12 cellular contexts compared by ENCODE assay signal in the genomic region with DNA sequence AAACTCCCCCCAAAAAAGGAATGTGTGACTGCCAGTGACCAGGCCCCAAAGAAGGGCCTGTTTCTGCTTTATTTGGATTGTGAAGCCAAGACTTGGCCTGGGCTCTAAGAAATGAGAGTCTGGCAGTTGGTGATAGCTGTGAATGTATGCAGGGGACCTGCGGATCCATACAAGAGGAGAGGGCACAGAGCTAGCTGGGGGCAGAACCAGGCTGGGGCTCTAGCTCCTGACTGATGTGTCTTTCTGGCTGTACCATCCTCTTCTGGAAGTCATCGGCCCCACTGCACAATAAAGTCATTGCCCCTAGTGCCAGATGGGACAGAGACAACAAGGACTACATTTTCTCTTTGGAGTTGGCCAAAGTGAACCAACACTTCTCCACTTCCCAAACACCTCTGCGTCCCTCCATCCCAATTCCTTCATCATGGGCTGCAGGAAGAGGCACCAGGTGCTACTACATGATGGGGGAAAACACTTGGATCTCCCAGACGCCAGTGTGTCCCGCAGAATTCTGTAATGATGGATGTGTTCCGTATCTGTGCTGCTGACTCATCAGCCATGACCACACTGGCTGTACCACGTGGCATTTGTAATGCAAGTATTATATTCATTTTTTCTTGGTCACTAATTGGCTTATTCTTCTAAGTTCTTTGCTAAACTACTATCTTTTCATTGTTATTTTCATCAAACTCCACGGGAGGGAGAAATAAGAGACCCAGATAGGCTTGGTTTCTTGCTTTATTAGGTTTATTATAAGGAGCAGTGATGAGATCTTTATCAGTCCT. TPM values are rescaled to one million over a fixed set of nuclear protein-coding genes. Genes with fewer than 3 reads are reported as not detected.
A peak's percentile ranks its signal among the peaks of the same experiment; 100 is the strongest.
DNase-seq lines count a peak whose midpoint lies in the region; ATAC-seq and TF ChIP-seq lines count a peak whose summit lies in the region.
"Had no signal": no experiment of that assay in that cellular context is flagged by ENCODE, and none has a peak within 500 bp of the region (broad histone marks: within the 10 kb centered on the region; RNA-seq: fewer than 3 reads in every experiment).

No MANE protein-coding gene starts in this region.

- H4K20me1 ChIP-seq in hepatocyte (ENCODE audit: insufficient read depth, poor library complexity, severe bottlenecking) = no peaks in the 10 kb centered on the region

- H3K27ac ChIP-seq in A673 (ENCODE audit: low read depth, low read length, poor library complexity, severe bottlenecking) = no peak overlapping the region
- peak overlapping the region in 1 of 5 donors; percentile 31 for H3K27ac ChIP-seq in adrenal gland
- H3K27ac ChIP-seq in hepatocyte = peak overlapping the region; percentile 33
- H3K27ac ChIP-seq: colonic mucosa had no signal

- TF ChIP-seq CTCF in A673 (conservative IDR thresholded peaks at IDR 0.05; ENCODE audit: low read depth, low read length) (no peak), adrenal gland (IDR thresholded peaks at IDR 0.05) (no peak), hepatocyte (IDR thresholded peaks at IDR 0.05; ENCODE audit: poor library complexity) (no peak)

- no peaks in the 10 kb centered on the region for H3K9me3 ChIP-seq in A673 (ENCODE audit: low read depth, low read length, poor library complexity, severe bottlenecking)
- no peaks in the 10 kb centered on the region for H3K9me3 ChIP-seq in adrenal gland (replicated peaks in 1 of 3)
- H3K9me3 ChIP-seq in hepatocyte (ENCODE audit: low read depth) = no peaks in the 10 kb centered on the region
- H3K9me3 ChIP-seq: colonic mucosa had no signal

- H3K4me3 ChIP-seq in A673 (ENCODE audit: low read depth, low read length, poor library complexity, severe bottlenecking) (no peak overlapping the region), adrenal gland (no peak overlapping the region), hepatocyte (no peak overlapping the region)
- H3K4me3 ChIP-seq: colonic mucosa had no signal

- POLR2A ChIA-PET in A673 (lab: Charles Lee; ENCODE audit: low non-redundant PET) = no interaction called here

- DNase-seq in A673 (ENCODE audit: low spot score) (peak; percentile 27), adrenal gland (peak; percentile 54 to 89 (median 75)), hepatocyte (ENCODE audit: low spot score) (no peak), NCI-H146 treated with DMSO at 0.1 percent for 48 hours (lab: John Stamatoyannopoulos, UW; ENCODE audit: unreplicated experiment) (no peak), NCI-H524 treated with DMSO at 0.1 percent for 48 hours (lab: John Stamatoyannopoulos, UW) (no peak), DMS153 (lab: John Stamatoyannopoulos, UW) (no peak)
- DNase-seq: activated CD4-positive, alpha-beta memory T cell treated with anti-CD3 and anti-CD28 coated beads for 36 hours; colonic mucosa; NCI-H1092 had no signal

- intact Hi-C loops in A673 (cut with micrococcal nuclease; ENCODE audit: unreplicated experiment) = no loop called here
- intact Hi-C loops in adrenal gland (cut with DNase I) = no loop called here

- 38 to 47% (median 44%) methylated on average over 8 of the region's 8 CpGs for WGBS in adrenal gland, 4 donors
- WGBS in hepatocyte (ENCODE audit: low lambda C conversion rate, missing lambda C conversion rate) = 85% methylated on average over 8 of the region's 8 CpGs

- no peak overlapping the region for H3K4me2 ChIP-seq in hepatocyte

- H2AFZ ChIP-seq in hepatocyte = no peak overlapping the region

- ATAC-seq in GM18505 (IDR thresholded peaks at IDR 0.05; ENCODE audit: unreplicated experiment) (no peak), HG03457 (IDR thresholded peaks at IDR 0.05; ENCODE audit: unreplicated experiment) (no peak)

- TF ChIP-seq POLR2A in GM18505 (IDR thresholded peaks at IDR 0.05; ENCODE audit: borderline replicate concordance, extremely low read depth, insufficient read depth, insufficient read length) (peak; percentile 34), adrenal gland (IDR thresholded peaks at IDR 0.05) (no peak)

- H3K36me3 ChIP-seq in A673 (ENCODE audit: insufficient read depth, low read length, poor library complexity, severe bottlenecking) (peaks cover 21% of the 10 kb centered on the region), adrenal gland (replicated peaks in 1 of 2) (peaks cover 0 to 43% of the 10 kb centered on the region in 2 donors), hepatocyte (replicated peaks; ENCODE audit: insufficient read depth, low read depth) (no peaks in the 10 kb centered on the region)

- CTCF ChIA-PET in A673 (lab: Charles Lee) = no interaction called here

- H3K9me2 ChIP-seq in hepatocyte (replicated peaks; ENCODE audit: insufficient read depth) = no peaks in the 10 kb centered on the region

- BruUV-seq in A673 (replicated peaks; lab: Mats Ljungman, UMichigan) = no TSS peak

- no peaks in the 10 kb centered on the region for H3K79me2 ChIP-seq in hepatocyte

- H3K4me1 ChIP-seq in A673 (ENCODE audit: insufficient read depth, low read length, poor library complexity, severe bottlenecking) = no peaks in the 10 kb centered on the region
- peaks cover 8 to 12% of the 10 kb centered on the region in 2 donors for H3K4me1 ChIP-seq in adrenal gland (replicated peaks in 1 of 2)
- peaks cover 5% of the 10 kb centered on the region for H3K4me1 ChIP-seq in hepatocyte (ENCODE audit: insufficient read depth)
- H3K4me1 ChIP-seq: colonic mucosa had no signal

- no peaks in the 10 kb centered on the region for H3K27me3 ChIP-seq in A673 (replicated peaks; ENCODE audit: insufficient read depth, low read depth, low read length, poor library complexity)
- H3K27me3 ChIP-seq in adrenal gland = no peaks in the 10 kb centered on the region
- no peaks in the 10 kb centered on the region for H3K27me3 ChIP-seq in hepatocyte
- H3K27me3 ChIP-seq: colonic mucosa had no signal

RNA-seq across cellular contexts. Expression of a gene that starts 1.7 kb away (rescaled TPM):
- total RNA-seq in A673 (2021) = not detected in 2 replicates
- total RNA-seq in adrenal gland = under 1 TPM in 2 of 8 donors, not detected in 6; 0.11 to 0.29 TPM
- under 1 TPM in 1 of 3 donors, not detected in 2; 0.03 TPM for polyA plus RNA-seq in adrenal gland
- total RNA-seq in hepatocyte = 0.96 and 1.1 TPM in 2 replicates
- polyA plus RNA-seq in hepatocyte = 2.2 and 3.8 TPM in 2 replicates
- total RNA-seq: activated CD4-positive, alpha-beta memory T cell treated with anti-CD3 and anti-CD28 coated beads for 36 hours; posterior vena cava had no signal

RNA-seq across cellular contexts. Expression of a gene that starts 49.9 kb away (rescaled TPM):
- total RNA-seq in A673 (2021) (46.9 and 47.9 TPM in 2 replicates), adrenal gland (100 to 1,000 TPM in 2 of 8 donors, 10 to 100 TPM in 6; 47.3 to 159 (median 72.2) TPM), hepatocyte (43.9 and 48.0 TPM in 2 replicates)
- polyA plus RNA-seq in adrenal gland (10 to 100 TPM; 42.4 to 92.7 (median 72.7) TPM), hepatocyte (28.8 and 33.8 TPM in 2 replicates)

Comparison
In these comparisons a context has a peak if more than half of its experiments do, and no peak if none do; other contexts are left out.
1. DNase-seq: peak in A673 (single experiment) and adrenal gland (7 of 7); none in hepatocyte (single experiment), NCI-H146 treated with DMSO at 0.1 percent for 48 hours (single experiment), NCI-H524 treated with DMSO at 0.1 percent for 48 hours (single experiment) and DMS153 (single experiment).